Comparison of ENCODE assay signal across 29 cellular contexts in the genomic region with DNA sequence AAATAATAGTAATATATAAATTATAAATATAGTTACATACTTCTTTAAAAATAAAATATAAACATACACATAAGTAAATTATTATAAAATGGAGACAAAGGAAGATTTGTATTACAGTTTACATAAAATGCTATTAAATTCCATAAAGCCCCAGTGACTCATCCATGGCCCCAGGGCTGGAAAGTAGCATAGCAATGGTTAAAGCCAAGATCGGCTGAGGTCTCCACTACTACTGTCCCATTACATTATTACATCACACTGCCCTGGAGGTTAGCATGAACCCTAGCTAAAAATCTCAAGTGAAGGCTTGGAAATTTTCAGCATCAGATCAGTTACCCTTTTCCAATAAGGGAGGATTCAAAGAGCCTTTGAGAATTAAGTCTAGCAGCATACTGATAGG.
DNase-seq lines count a peak whose midpoint lies in the region; ATAC-seq and TF ChIP-seq lines count a peak whose summit lies in the region.
"Had no signal": no experiment of that assay in that cellular context is flagged by ENCODE, and none has a peak within 500 bp of the region (broad histone marks: within the 10 kb centered on the region; RNA-seq: fewer than 3 reads in every experiment).

No MANE protein-coding gene starts in this region.

- no peak overlapping the region for H3K27ac Mint-ChIP-seq in HFFc6
- H3K27ac Mint-ChIP-seq: effector memory CD8-positive, alpha-beta T cell; neural progenitor cell; T-cell had no signal

- no peaks in the 10 kb centered on the region for H3K9me3 ChIP-seq in SJCRH30 (replicated peaks)
- H3K9me3 ChIP-seq: adrenal gland; BLaER1 treated with 17β-estradiol and CSF1 and Interleukin-3, amounts not matched to agents 10 nM and 100 nM; colonic mucosa; esophagus muscularis mucosa; right lobe of liver; thoracic aorta; vagina had no signal

- H3K27me3 Mint-ChIP-seq in HFFc6 (ENCODE audit: insufficient read depth): no peaks in the 10 kb centered on the region
- H3K27me3 Mint-ChIP-seq: effector memory CD8-positive, alpha-beta T cell; T-cell had no signal

- H3K4me1 ChIP-seq in SJCRH30: no peaks in the 10 kb centered on the region
- H3K4me1 ChIP-seq in foreskin keratinocyte: no peaks in the 10 kb centered on the region
- H3K4me1 ChIP-seq: adrenal gland; BLaER1 treated with 17β-estradiol and CSF1 and Interleukin-3, amounts not matched to agents 10 nM and 100 nM; colonic mucosa; esophagus muscularis mucosa; neural progenitor cell; right lobe of liver; vagina had no signal

- no peaks in the 10 kb centered on the region for H3K36me3 ChIP-seq in SJCRH30
- H3K36me3 ChIP-seq: adrenal gland; BLaER1 treated with 17β-estradiol and CSF1 and Interleukin-3, amounts not matched to agents 10 nM and 100 nM; colonic mucosa; esophagus muscularis mucosa; neural progenitor cell; right lobe of liver; thoracic aorta; vagina had no signal

- TF ChIP-seq CTCF in HFFc6 (IDR thresholded peaks at IDR 0.05): no peak
- TF ChIP-seq CTCF in foreskin keratinocyte (conservative IDR thresholded peaks at IDR 0.05): no peak

- DNase-seq in COLO829 (ENCODE audit: low spot score) (peak; percentile 69), HFFc6 (peak; percentile 19), SJCRH30 (peak; percentile 6 to 20), foreskin keratinocyte (peak; percentile 33 to 65), SHP77 (lab: John Stamatoyannopoulos, UW) (no peak), NCI-H748 treated with DMSO at 0.1 percent for 48 hours (lab: John Stamatoyannopoulos, UW) (no peak), NCI-H1417 (lab: John Stamatoyannopoulos, UW) (no peak)
- DNase-seq: activated CD8-positive, alpha-beta memory T cell treated with anti-CD3 and anti-CD28 coated beads for 24 hours; activated T-cell treated with anti-CD3 and anti-CD28 coated beads, Interleukin-2, amount 50 U/mL, for 1 hour; adrenal gland; colonic mucosa; effector memory CD8-positive, alpha-beta T cell; NCI-H1694 treated with DMSO at 0.1 percent for 48 hours; NCI-H526 treated with DMSO at 0.1 percent for 48 hours; posterior cingulate gyrus; right lobe of liver; SHP77 treated with DMSO at 0.1 percent for 48 hours; stimulated activated CD4-positive, alpha-beta T cell treated with anti-CD3 and anti-CD28 coated beads, Interleukin-12 subunit alpha, Interleukin-12 subunit beta, amount 100 ng/mL, for 4 hours; stimulated activated CD4-positive, alpha-beta T cell treated with anti-CD3 and anti-CD28 coated beads, Interleukin-4, amount 100 ng/mL, for 4 hours; stimulated activated naive CD4-positive, alpha-beta T cell treated with Interleukin-2 at 50 U/mL for 16 hours; T-cell had no signal

- peaks cover 6% of the 10 kb centered on the region; the same call in 1 of the 2 replicates for H3K4me1 Mint-ChIP-seq in HFFc6 (ENCODE audit: low read depth)
- H3K4me1 Mint-ChIP-seq: neural progenitor cell, T-cell had no signal

- no peak overlapping the region for H3K4me3 Mint-ChIP-seq in HFFc6
- H3K4me3 Mint-ChIP-seq: effector memory CD8-positive, alpha-beta T cell; neural progenitor cell; T-cell had no signal

- no peaks in the 10 kb centered on the region for H3K27me3 ChIP-seq in SJCRH30
- H3K27me3 ChIP-seq in foreskin keratinocyte: no peaks in the 10 kb centered on the region
- H3K27me3 ChIP-seq: adrenal gland; BLaER1 treated with 17β-estradiol and CSF1 and Interleukin-3, amounts not matched to agents 10 nM and 100 nM; colonic mucosa; esophagus muscularis mucosa; neural progenitor cell; right lobe of liver; vagina had no signal

- no peak overlapping the region for H3K27ac ChIP-seq in SJCRH30
- H3K27ac ChIP-seq in foreskin keratinocyte: no peak overlapping the region
- H3K27ac ChIP-seq: adrenal gland; BLaER1 treated with 17β-estradiol and CSF1 and Interleukin-3, amounts not matched to agents 10 nM and 100 nM; colonic mucosa; esophagus muscularis mucosa; neural progenitor cell; right lobe of liver; thoracic aorta; vagina had no signal

- H3K9me3 Mint-ChIP-seq in HFFc6: no peaks in the 10 kb centered on the region
- H3K9me3 Mint-ChIP-seq: neural progenitor cell had no signal

- peak; percentile 81 for ATAC-seq in foreskin keratinocyte
- ATAC-seq in HG02571 (IDR thresholded peaks at IDR 0.05; ENCODE audit: unreplicated experiment): no peak
- ATAC-seq: effector memory CD8-positive, alpha-beta T cell; K562; right lobe of liver; T-cell had no signal

- no peak overlapping the region for H3K4me3 ChIP-seq in SJCRH30
- H3K4me3 ChIP-seq: adrenal gland; BLaER1 treated with 17β-estradiol and CSF1 and Interleukin-3, amounts not matched to agents 10 nM and 100 nM; colonic mucosa; esophagus muscularis mucosa; K562; lung; neural progenitor cell; right lobe of liver; thoracic aorta; vagina had no signal

- H3K36me3 Mint-ChIP-seq in HFFc6 (ENCODE audit: low read depth): no peaks in the 10 kb centered on the region
- H3K36me3 Mint-ChIP-seq: neural progenitor cell, T-cell had no signal

Comparison
In these comparisons a context has a peak if more than half of its experiments do, and no peak if none do; other contexts are left out.
1. DNase-seq: peak in COLO829 (single experiment), HFFc6 (single experiment), SJCRH30 (2 of 2) and foreskin keratinocyte (2 of 2); none in SHP77 (0 of 2), NCI-H748 treated with DMSO at 0.1 percent for 48 hours (single experiment) and NCI-H1417 (0 of 3).